8 cellular contexts compared by ENCODE assay signal in the genomic region with DNA sequence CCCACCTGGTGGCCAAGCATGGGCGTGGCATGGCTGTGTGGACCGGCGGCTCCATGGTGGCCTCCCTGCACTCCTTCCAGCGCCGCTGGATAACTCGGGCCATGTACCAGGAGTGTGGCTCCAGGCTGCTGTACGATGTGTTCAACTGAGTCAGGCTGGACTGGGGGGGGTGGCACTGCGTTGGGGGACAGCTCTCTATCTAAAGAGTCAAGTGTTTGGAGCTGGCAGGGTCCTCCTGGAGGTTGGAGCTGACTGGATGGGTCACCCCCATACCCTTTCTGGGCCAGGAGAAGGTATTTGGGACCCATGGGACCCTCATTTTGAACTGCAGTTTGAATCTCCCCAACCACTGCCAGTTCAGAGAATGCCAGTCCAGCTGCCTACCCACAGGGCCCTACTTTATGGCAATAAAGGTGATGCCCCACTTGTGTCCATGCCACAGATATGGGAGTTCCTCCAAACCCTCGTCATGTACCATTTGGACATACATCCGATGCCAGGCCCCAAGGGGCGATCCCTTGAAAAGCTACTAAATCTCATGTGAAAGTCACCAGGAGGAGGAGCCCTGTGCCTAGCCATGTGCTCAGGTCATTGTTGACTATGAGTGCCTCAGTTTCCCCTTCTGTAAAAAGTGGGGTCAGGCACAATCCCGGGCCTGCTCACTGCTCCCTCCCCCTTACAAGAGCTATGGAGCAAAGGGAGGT. TPM values are rescaled to one million over a fixed set of nuclear protein-coding genes. Genes with fewer than 3 reads are reported as not detected.
DNase-seq lines count a peak whose midpoint lies in the region; ATAC-seq and TF ChIP-seq lines count a peak whose summit lies in the region.

No MANE protein-coding gene starts in this region.

- peaks cover 0 to 90% (median 29%) of the 10 kb centered on the region in 3 donors for H3K4me1 ChIP-seq in gastroesophageal sphincter
- H3K4me1 ChIP-seq in sigmoid colon = peaks cover 0 to 52% (median 44%) of the 10 kb centered on the region in 4 donors

- H3K4me3 ChIP-seq in gastroesophageal sphincter (peak overlapping the region; percentile 24 to 69), sigmoid colon (peak overlapping the region; percentile 47 to 66 (median 52))

- no peak for TF ChIP-seq POLR2A in gastroesophageal sphincter (IDR thresholded peaks at IDR 0.05)
- TF ChIP-seq POLR2A in sigmoid colon (IDR thresholded peaks at IDR 0.05) = no peak

- H3K27ac ChIP-seq in gastroesophageal sphincter (peak overlapping the region in 3 of 4 donors; percentile 89 to 96 (median 95)), sigmoid colon (peak overlapping the region; percentile 86 to 98 (median 92))

- peaks cover 0 to 36% of the 10 kb centered on the region in 2 donors for H3K36me3 ChIP-seq in gastroesophageal sphincter
- peaks cover 0 to 30% (median 6%) of the 10 kb centered on the region in 4 donors for H3K36me3 ChIP-seq in sigmoid colon

- intact Hi-C loops in sigmoid colon (cut with DNase I) = loop anchor here (1.0 to 5.0 kb wide), 4 partner anchors 106 to 444 kb away; a partner anchor contains a TSS

- DNase-seq in NCI-H1105 (lab: John Stamatoyannopoulos, UW) (peak; percentile 72), NCI-H1105 treated with DMSO at 0.1 percent for 48 hours (lab: John Stamatoyannopoulos, UW) (no peak), HPDE6-E6E7 (ENCODE audit: extremely low spot score) (peak; percentile 96), sigmoid colon (peak; percentile 93), ureter (ENCODE audit: low spot score) (no peak)
- DNase-seq in activated CD8-positive, alpha-beta memory T cell treated with anti-CD3 and anti-CD28 coated beads, Interleukin-2, amount 50 U/mL, for 4 hours = peak; percentile 78

- ATAC-seq in gastroesophageal sphincter (no peak), GM21367 (IDR thresholded peaks at IDR 0.05; ENCODE audit: unreplicated experiment) (no peak)

- WGBS in gastroesophageal sphincter (ENCODE audit: low coverage in 1 of 2), 2 donors = no CpG with 5 or more reads among the region's 12 CpGs
- WGBS in sigmoid colon, 2 donors = 27 to 33% methylated on average over 12 of the region's 12 CpGs

- H3K9me3 ChIP-seq in gastroesophageal sphincter (no peaks in the 10 kb centered on the region), sigmoid colon (no peaks in the 10 kb centered on the region)

- TF ChIP-seq EP300 in gastroesophageal sphincter (IDR thresholded peaks at IDR 0.05) (no peak), sigmoid colon (IDR thresholded peaks at IDR 0.05) (no peak)

- H3K27me3 ChIP-seq in gastroesophageal sphincter (no peaks in the 10 kb centered on the region), sigmoid colon (no peaks in the 10 kb centered on the region)

- TF ChIP-seq CTCF in gastroesophageal sphincter (IDR thresholded peaks at IDR 0.05) (peak in 2 of 4 experiments; percentile 89 to 99), sigmoid colon (IDR thresholded peaks at IDR 0.05) (peak; percentile 88 to 95 (median 93))

RNA-seq across cellular contexts. Expression of a gene that starts 1.5 kb away (rescaled TPM):
- total RNA-seq in gastroesophageal sphincter (1 to 10 TPM in 3 of 4 donors, under 1 TPM in 1; 0.54 to 2.7 (median 2.1) TPM), sigmoid colon (1 to 10 TPM in 1 of 4 donors, under 1 TPM in 3; 0.54 to 1.1 (median 0.61) TPM), ureter (3.6 TPM)
- 1 to 10 TPM in 2 of 3 donors, under 1 TPM in 1; 0.60 to 4.5 (median 1.6) TPM for polyA plus RNA-seq in sigmoid colon

RNA-seq across cellular contexts. Expression of a gene that starts 6.0 kb away (rescaled TPM):
- total RNA-seq in gastroesophageal sphincter (10 to 100 TPM; 30.6 to 71.9 (median 52.9) TPM), sigmoid colon (10 to 100 TPM; 44.6 to 50.1 (median 48.0) TPM), ureter (38.6 TPM)
- polyA plus RNA-seq in sigmoid colon = 10 to 100 TPM; 27.1 to 30.7 (median 30.0) TPM

RNA-seq across cellular contexts. Expression of a gene that starts 6.1 kb away (rescaled TPM):
- total RNA-seq in gastroesophageal sphincter (not detected), sigmoid colon (under 1 TPM in 1 of 4 donors, not detected in 3; 0.66 TPM), ureter (not detected)
- polyA plus RNA-seq in sigmoid colon = under 1 TPM in 1 of 3 donors, not detected in 2; 0.12 TPM

RNA-seq across cellular contexts. Expression of a gene that starts 17.9 kb away (rescaled TPM):
- 1 to 10 TPM in 3 of 4 donors, under 1 TPM in 1; 0.57 to 4.4 (median 1.5) TPM for total RNA-seq in gastroesophageal sphincter
- total RNA-seq in sigmoid colon = 1 to 10 TPM in 1 of 4 donors, under 1 TPM in 3; 0.33 to 1.7 (median 0.83) TPM
- polyA plus RNA-seq in sigmoid colon = 10 to 100 TPM in 1 of 3 donors, 1 to 10 TPM in 2; 1.8 to 13.1 (median 5.1) TPM
- 2.0 TPM for total RNA-seq in ureter

RNA-seq across cellular contexts. Expression of a gene that starts 51.9 kb away (rescaled TPM):
- total RNA-seq in gastroesophageal sphincter = 1 to 10 TPM; 4.4 to 8.9 (median 6.8) TPM
- 1 to 10 TPM; 4.5 to 6.8 (median 6.7) TPM for total RNA-seq in sigmoid colon
- 1 to 10 TPM; 4.8 to 8.2 (median 5.8) TPM for polyA plus RNA-seq in sigmoid colon
- total RNA-seq in ureter = 19.5 TPM

Comparison
In these comparisons a context has a peak if more than half of its experiments do, and no peak if none do; other contexts are left out.
1. DNase-seq: peak in NCI-H1105 (single experiment), HPDE6-E6E7 (single experiment), activated CD8-positive, alpha-beta memory T cell treated with anti-CD3 and anti-CD28 coated beads, Interleukin-2, amount 50 U/mL, for 4 hours (single experiment) and sigmoid colon (single experiment); none in NCI-H1105 treated with DMSO at 0.1 percent for 48 hours (single experiment) and ureter (single experiment).